Comparison of ENCODE assay signal across 35 cellular contexts in the genomic region with DNA sequence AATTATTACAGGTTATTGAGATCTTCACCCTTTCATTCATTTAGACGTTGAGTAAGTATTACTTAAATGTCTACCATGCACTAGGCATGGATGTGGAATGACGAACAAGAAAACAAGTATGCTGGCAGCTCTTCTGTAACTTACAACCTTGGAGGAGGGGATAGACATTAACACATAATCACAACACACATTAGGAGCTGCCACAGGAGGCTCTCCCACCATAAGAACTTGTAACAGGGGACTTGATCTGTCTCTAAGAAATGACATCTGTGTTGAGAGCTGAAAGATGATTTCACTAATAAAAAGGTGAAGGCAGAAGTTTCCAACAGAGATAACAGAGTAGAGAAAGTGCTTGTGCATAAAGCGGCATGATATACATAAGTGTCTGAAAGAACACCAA.
"Had no signal": no experiment of that assay in that cellular context is flagged by ENCODE, and none has a peak within 500 bp of the region (broad histone marks: within the 10 kb centered on the region; RNA-seq: fewer than 3 reads in every experiment).

No MANE protein-coding gene starts in this region.

- DNase-seq: Karpas-422, Kasumi-1, MG63, MM.1S, MV-4-11, NCI-H1048, NCI-H1092, NCI-H1092 treated with DMSO at 0.1 percent for 48 hours, NCI-H1105, NCI-H1105 treated with DMSO at 0.1 percent for 48 hours, NCI-H1417, NCI-H1417 treated with DMSO at 0.1 percent for 48 hours, NCI-H1436, NCI-H1436 treated with DMSO at 0.1 percent for 48 hours, NCI-H146, NCI-H1694, NCI-H1694 treated with DMSO at 0.1 percent for 48 hours, NCI-H187, NCI-H187 treated with DMSO at 0.1 percent for 48 hours, NCI-H1930, NCI-H2029, NCI-H2029 treated with DMSO at 0.1 percent for 48 hours, NCI-H2081, NCI-H2081 treated with DMSO at 0.1 percent for 48 hours, NCI-H2107, NCI-H2171, NCI-H2171 treated with DMSO at 0.1 percent for 48 hours, NCI-H2227 treated with DMSO at 0.1 percent for 48 hours, NCI-H226, NCI-H345, NCI-H446, NCI-H446 treated with DMSO at 0.1 percent for 48 hours, NCI-H510A, NCI-H524, NCI-H524 treated with DMSO at 0.1 percent for 48 hours had no signal

- H3K27me3 ChIP-seq: MG63 had no signal

- H3K9me3 ChIP-seq: MG63 had no signal

- H3K36me3 ChIP-seq: MG63 had no signal

- H3K4me3 ChIP-seq: MG63 had no signal
